In genomic region chr14:74501135-74501614, GRCh38 we compare ENCODE assay signal across 9 cellular contexts. TPM values are rescaled to one million over a fixed set of nuclear protein-coding genes. Genes with fewer than 3 reads are reported as not detected.
DNase-seq lines count a peak whose midpoint lies in the region; ATAC-seq, FAIRE-seq and TF ChIP-seq lines count a peak whose summit lies in the region.
"Had no signal": no experiment of that assay in that cellular context is flagged by ENCODE, and none has a peak within 500 bp of the region (broad histone marks: within the 10 kb centered on the region; RNA-seq: fewer than 3 reads in every experiment).

No MANE protein-coding gene starts in this region.

- ATAC-seq in right cardiac atrium (peak; percentile 55 to 69), sciatic nerve (peak; percentile 81), HG03139 (IDR thresholded peaks at IDR 0.05; ENCODE audit: unreplicated experiment) (no peak)
- ATAC-seq in naive thymus-derived CD4-positive, alpha-beta T cell = no peak

- no peaks in the 10 kb centered on the region for H3K27me3 ChIP-seq in Loucy (ENCODE audit: insufficient read depth, low read length, poor library complexity, severe bottlenecking)
- no peaks in the 10 kb centered on the region for H3K27me3 ChIP-seq in right cardiac atrium (ENCODE audit: control insufficient read depth, insufficient read depth)
- H3K27me3 ChIP-seq in naive thymus-derived CD4-positive, alpha-beta T cell (ENCODE audit: control insufficient read depth in 2 of 2, insufficient read depth in 2 of 2, low read length in 2 of 2) = no peaks in the 10 kb centered on the region

- FAIRE-seq in D721Med (lab: Jason Lieb, UNC) = no peak

- H3K36me3 ChIP-seq in Loucy (ENCODE audit: insufficient read depth, low read length) = no peaks in the 10 kb centered on the region
- H3K36me3 ChIP-seq in naive thymus-derived CD4-positive, alpha-beta T cell (ENCODE audit: control insufficient read depth in 2 of 3, insufficient read depth in 3 of 3, low read length in 3 of 3) = peaks cover 0 to 8% (median 0%) of the 10 kb centered on the region in 3 experiments

- H4K20me1 ChIP-seq in Loucy (ENCODE audit: insufficient read depth, low read length, poor library complexity, severe bottlenecking) = no peaks in the 10 kb centered on the region

- TF ChIP-seq CTCF in D721Med (IDR thresholded peaks at IDR 0.05; ENCODE audit: insufficient read depth, missing control alignments) (peak; percentile 57), Loucy (conservative IDR thresholded peaks at IDR 0.05; ENCODE audit: low read length) (peak; percentile 54), WI38 (IDR thresholded peaks at IDR 0.05; ENCODE audit: low read depth, low read length) (peak; percentile 81)

- peak overlapping the region in 1 of 9 donors; percentile 28 for H3K27ac Mint-ChIP-seq in naive thymus-derived CD4-positive, alpha-beta T cell

- no peak overlapping the region for H3K9ac ChIP-seq in Loucy (ENCODE audit: low read depth, low read length, poor library complexity, severe bottlenecking)

- POLR2A ChIA-PET in naive thymus-derived CD4-positive, alpha-beta T cell (lab: Charles Lee) = no interaction called here

- no peak for DNase-seq in D721Med (ENCODE audit: insufficient read length, low spot score)
- peak; percentile 85 to 94 (median 90) for DNase-seq in right cardiac atrium
- DNase-seq in sciatic nerve (ENCODE audit: low spot score) = peak; percentile 89
- no peak for DNase-seq in naive thymus-derived CD4-positive, alpha-beta T cell
- no peak for DNase-seq in SIG-M5 (lab: John Stamatoyannopoulos, UW)

- H3K4me2 ChIP-seq in Loucy (ENCODE audit: low read depth, low read length, poor library complexity, severe bottlenecking) = no peak overlapping the region

- peaks cover 3 to 29% (median 10%) of the 10 kb centered on the region in 7 donors for H3K4me1 Mint-ChIP-seq in naive thymus-derived CD4-positive, alpha-beta T cell

- H3K27ac ChIP-seq in right cardiac atrium (ENCODE audit: low read length) = no peak overlapping the region
- H3K27ac ChIP-seq in naive thymus-derived CD4-positive, alpha-beta T cell (ENCODE audit: low read depth, low read length) = no peak overlapping the region
- H3K27ac ChIP-seq: HL-60 had no signal

- no peaks in the 10 kb centered on the region for H3K9me3 Mint-ChIP-seq in naive thymus-derived CD4-positive, alpha-beta T cell

- H3K4me3 Mint-ChIP-seq in naive thymus-derived CD4-positive, alpha-beta T cell = no peak overlapping the region

- CTCF ChIA-PET in naive thymus-derived CD4-positive, alpha-beta T cell (lab: Charles Lee) = no interaction called here

- peaks cover 0 to 20% (median 0%) of the 10 kb centered on the region in 5 donors for H3K36me3 Mint-ChIP-seq in naive thymus-derived CD4-positive, alpha-beta T cell

- H3K4me3 ChIP-seq in Loucy (ENCODE audit: low read length, poor library complexity, severe bottlenecking) (no peak overlapping the region), WI38 (ENCODE audit: low read depth, low read length) (no peak overlapping the region), right cardiac atrium (ENCODE audit: low read length) (no peak overlapping the region)
- H3K4me3 ChIP-seq in naive thymus-derived CD4-positive, alpha-beta T cell (ENCODE audit: low read length) = no peak overlapping the region

- 39% methylated on average over 16 of the region's 16 CpGs for WGBS in right cardiac atrium

- no peaks in the 10 kb centered on the region for H3K27me3 Mint-ChIP-seq in naive thymus-derived CD4-positive, alpha-beta T cell

- H2AFZ ChIP-seq in Loucy (ENCODE audit: low read length) = no peak overlapping the region

- H3K9me3 ChIP-seq in Loucy (ENCODE audit: insufficient read depth, low read depth, low read length) (no peaks in the 10 kb centered on the region), right cardiac atrium (ENCODE audit: control insufficient read depth, low read length) (no peaks in the 10 kb centered on the region)
- no peaks in the 10 kb centered on the region for H3K9me3 ChIP-seq in naive thymus-derived CD4-positive, alpha-beta T cell (ENCODE audit: control insufficient read depth in 2 of 3, low read length in 3 of 3)

- H3K4me1 ChIP-seq in Loucy (ENCODE audit: insufficient read depth, low read length, poor library complexity, severe bottlenecking) = peaks cover 5% of the 10 kb centered on the region
- no peaks in the 10 kb centered on the region for H3K4me1 ChIP-seq in right cardiac atrium (ENCODE audit: control insufficient read depth, insufficient read depth, low read length)
- H3K4me1 ChIP-seq in naive thymus-derived CD4-positive, alpha-beta T cell (ENCODE audit: control insufficient read depth in 2 of 2, insufficient read depth in 2 of 2, low read length in 2 of 2) = no peaks in the 10 kb centered on the region

- H3K9me2 ChIP-seq in Loucy (replicated peaks; ENCODE audit: low read depth, low read length) = no peaks in the 10 kb centered on the region

- intact Hi-C loops in right cardiac atrium (cut with DNase I) = loop anchor here in 3 of 4 donors (5.0 to 10.0 kb wide), 2 partner anchors 111 to 114 kb away; partner anchors contain the start of gene LTBP2 (in 3 of the 3)
- intact Hi-C loops in sciatic nerve (cut with DNase I) = loop anchor here (5.0 kb wide), 1 partner anchor 111 kb away; the partner anchor contains the start of gene LTBP2
- intact Hi-C loops in naive thymus-derived CD4-positive, alpha-beta T cell (cut with micrococcal nuclease) = no loop called here

- peaks cover 8% of the 10 kb centered on the region; the same call in 1 of the 2 replicates for H3K79me2 ChIP-seq in Loucy (ENCODE audit: insufficient read depth, low read length)

- no peaks in the 10 kb centered on the region for H3F3A ChIP-seq in Loucy (ENCODE audit: low read depth)

RNA-seq across cellular contexts. Expression of gene ISCA2, which starts 7.6 kb away (rescaled TPM):
- total RNA-seq in right cardiac atrium = 10 to 100 TPM; 29.2 to 40.0 (median 34.9) TPM
- 45.1 TPM for polyA plus RNA-seq in right cardiac atrium
- 19.3 TPM for total RNA-seq in sciatic nerve
- total RNA-seq in naive thymus-derived CD4-positive, alpha-beta T cell = 10 to 100 TPM; 13.9 to 39.5 (median 25.2) TPM
- polyA plus RNA-seq in naive thymus-derived CD4-positive, alpha-beta T cell = 100 to 1,000 TPM in 1 of 2 donors, 10 to 100 TPM in 1; 69.2 to 106 TPM

RNA-seq across cellular contexts. Expression of gene NPC2, which starts 8.1 kb away (rescaled TPM):
- 100 to 1,000 TPM; 116 to 142 (median 120) TPM for total RNA-seq in right cardiac atrium
- 170 TPM for polyA plus RNA-seq in right cardiac atrium
- total RNA-seq in sciatic nerve = 258 TPM
- 100 to 1,000 TPM in 1 of 5 experiments, 10 to 100 TPM in 4; 37.9 to 108 (median 56.3) TPM for total RNA-seq in naive thymus-derived CD4-positive, alpha-beta T cell
- polyA plus RNA-seq in naive thymus-derived CD4-positive, alpha-beta T cell = 10 to 100 TPM; 66.9 to 71.3 TPM

Comparison
In these comparisons a context has a peak if more than half of its experiments do, and no peak if none do; other contexts are left out.
1. DNase-seq: peak in right cardiac atrium (3 of 3) and sciatic nerve (single experiment); none in D721Med (single experiment), naive thymus-derived CD4-positive, alpha-beta T cell (0 of 9) and SIG-M5 (single experiment).
2. ATAC-seq: peak in right cardiac atrium (2 of 2) and sciatic nerve (single experiment); none in naive thymus-derived CD4-positive, alpha-beta T cell (single experiment) and HG03139 (single experiment).
3. intact Hi-C loops: an anchor here in right cardiac atrium (5.0 to 10.0 kb wide) and sciatic nerve (5.0 kb wide); none called in naive thymus-derived CD4-positive, alpha-beta T cell.
4. Peak in every context shown above with its lines, with median percentiles within 50 percentile points of each other: CTCF ChIP-seq.